Comparison of ENCODE assay signal across 26 cellular contexts in genomic region chr1:235351441-235351840, GRCh38.
"Had no signal": no experiment of that assay in that cellular context is flagged by ENCODE, and none has a peak within 500 bp of the region (broad histone marks: within the 10 kb centered on the region; RNA-seq: fewer than 3 reads in every experiment).

No MANE protein-coding gene starts in this region.

- DNase-seq: KBM-7, MV-4-11, NCI-H1048, NCI-H1105, NCI-H1417, NCI-H1436 treated with DMSO at 0.1 percent for 48 hours, NCI-H1694, NCI-H187 treated with DMSO at 0.1 percent for 48 hours, NCI-H2029 treated with DMSO at 0.1 percent for 48 hours, NCI-H2171 treated with DMSO at 0.1 percent for 48 hours, NCI-H226, NCI-H446, NCI-H510A, NCI-H524 treated with DMSO at 0.1 percent for 48 hours, NCI-H69, NCI-H774, Right ventricle myocardium superior, RPMI8226, SIG-M5, SK-N-SH, SW 1271 had no signal

- H3K4me1 ChIP-seq: SJSA1 had no signal

- H3K36me3 ChIP-seq: SJSA1 had no signal

- H3K27ac ChIP-seq: HL-60, SJSA1 had no signal

- FAIRE-seq: HTR-8/SVneo, RCC 7860 had no signal

- H3K27me3 ChIP-seq: SJSA1 had no signal

- H3K4me3 Mint-ChIP-seq: IgD-negative memory B cell had no signal

- H3K9me3 ChIP-seq: SJSA1, SK-N-SH had no signal

- H3K4me3 ChIP-seq: SJSA1 had no signal

- H3K27me3 Mint-ChIP-seq: IgD-negative memory B cell had no signal

- H3K9me3 Mint-ChIP-seq: IgD-negative memory B cell had no signal
